In the genomic region with DNA sequence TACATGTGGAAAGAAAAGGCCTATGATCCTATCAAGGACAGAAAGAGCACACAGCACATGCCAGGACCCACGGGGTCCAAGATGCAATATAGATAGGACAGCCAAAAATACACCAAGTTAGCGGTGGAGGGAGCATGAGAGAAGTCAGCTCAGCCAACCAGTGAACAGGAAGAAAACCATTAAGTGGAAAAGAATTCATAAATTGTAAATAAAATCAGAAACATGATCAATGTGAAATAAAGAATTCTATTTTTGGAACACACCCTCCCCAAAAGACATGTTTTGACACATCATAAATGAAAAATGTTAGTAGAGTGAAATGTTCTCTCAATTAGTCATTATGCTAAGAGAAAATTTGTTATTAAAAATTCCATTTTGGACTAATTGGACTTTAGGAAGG, we compare ENCODE assay signal across 22 cellular contexts.
"Had no signal": no experiment of that assay in that cellular context is flagged by ENCODE, and none has a peak within 500 bp of the region (broad histone marks: within the 10 kb centered on the region; RNA-seq: fewer than 3 reads in every experiment).

No MANE protein-coding gene starts in this region.

- H3K4me1 ChIP-seq: spleen, tibial artery, upper lobe of left lung, uterus had no signal

- H3K79me2 ChIP-seq: hepatocyte had no signal

- ATAC-seq: effector memory CD8-positive, alpha-beta T cell; left colon; sciatic nerve; stimulated activated memory B cell treated with anti-CD40 and anti-IgM and Interleukin-4, amounts not matched to agents 10 μg/mL and 1 μg/mL and 100 μg/mL, for 72 hours had no signal

- H3K4me2 ChIP-seq: hepatocyte had no signal

- DNase-seq: effector memory CD8-positive, alpha-beta T cell; foreskin melanocyte; head of caudate nucleus; left colon; mesendoderm; naive B cell; posterior cingulate gyrus; spleen; stimulated activated CD4-positive, alpha-beta T cell treated with anti-CD3 and anti-CD28 coated beads, Interleukin-15, amount 100 ng/mL, for 24 hours; stimulated activated CD4-positive, alpha-beta T cell treated with anti-CD3 and anti-CD28 coated beads, Interleukin-1b, Interleukin-23, amount 100 ng/mL, for 48 hours; stimulated activated CD4-positive, alpha-beta T cell treated with anti-CD3 and anti-CD28 coated beads, Interleukin-4, amount 100 ng/mL, for 24 hours; tibial artery; upper lobe of left lung; uterus had no signal

- H3K27ac Mint-ChIP-seq: effector memory CD8-positive, alpha-beta T cell; stimulated activated memory B cell treated with anti-CD40 and anti-IgM and Interleukin-4, amounts not matched to agents 10 μg/mL and 1 μg/mL and 100 μg/mL, for 72 hours; stimulated activated naive CD8-positive, alpha-beta T cell treated with anti-CD3 and anti-CD28 coated beads, Interleukin-15, Interleukin-2, amounts not matched to agents 100 ng/mL and 50 ng/mL, for 24 hours had no signal

- H3K27ac ChIP-seq: epithelial cell of prostate, esophagus muscularis mucosa, hepatocyte, neutrophil, spleen, tibial artery, upper lobe of left lung, uterus had no signal

- H3K36me3 ChIP-seq: esophagus muscularis mucosa, neutrophil, spleen, tibial artery, upper lobe of left lung, uterus had no signal

- H3K27me3 ChIP-seq: esophagus muscularis mucosa, hepatocyte, neutrophil, spleen, upper lobe of left lung, uterus had no signal

- H3K4me3 ChIP-seq: esophagus muscularis mucosa, hepatocyte, spleen, tibial artery, upper lobe of left lung, uterus had no signal

- H3K9me3 ChIP-seq: esophagus muscularis mucosa, neutrophil, spleen, tibial artery, upper lobe of left lung, uterus had no signal

- H3K4me1 Mint-ChIP-seq: naive B cell; nephron; stimulated activated memory B cell treated with anti-CD40 and anti-IgM and Interleukin-4, amounts not matched to agents 10 μg/mL and 1 μg/mL and 100 μg/mL, for 72 hours had no signal

- H3K36me3 Mint-ChIP-seq: naive B cell had no signal

- H3K27me3 Mint-ChIP-seq: effector memory CD8-positive, alpha-beta T cell; naive B cell; stimulated activated memory B cell treated with anti-CD40 and anti-IgM and Interleukin-4, amounts not matched to agents 10 μg/mL and 1 μg/mL and 100 μg/mL, for 72 hours; stimulated activated naive CD8-positive, alpha-beta T cell treated with anti-CD3 and anti-CD28 coated beads, Interleukin-15, Interleukin-2, amounts not matched to agents 100 ng/mL and 50 ng/mL, for 24 hours had no signal

- H3K4me3 Mint-ChIP-seq: effector memory CD8-positive, alpha-beta T cell; naive B cell; nephron; stimulated activated memory B cell treated with anti-CD40 and anti-IgM and Interleukin-4, amounts not matched to agents 10 μg/mL and 1 μg/mL and 100 μg/mL, for 72 hours; stimulated activated naive CD8-positive, alpha-beta T cell treated with anti-CD3 and anti-CD28 coated beads, Interleukin-15, Interleukin-2, amounts not matched to agents 100 ng/mL and 50 ng/mL, for 24 hours had no signal

- H2AFZ ChIP-seq: hepatocyte had no signal
